Comparison of ENCODE assay signal across 21 cellular contexts in genomic region chr6:101000334-101000733, GRCh38.
DNase-seq lines count a peak whose midpoint lies in the region; ATAC-seq, FAIRE-seq and TF ChIP-seq lines count a peak whose summit lies in the region.
"Had no signal": no experiment of that assay in that cellular context is flagged by ENCODE, and none has a peak within 500 bp of the region (broad histone marks: within the 10 kb centered on the region; RNA-seq: fewer than 3 reads in every experiment).

No MANE protein-coding gene starts in this region.

- H3K36me3 ChIP-seq in heart left ventricle = no peaks in the 10 kb centered on the region
- H3K36me3 ChIP-seq: ascending aorta had no signal

- FAIRE-seq in D721Med (lab: Jason Lieb, UNC) = no peak
- FAIRE-seq: GM12878, keratinocyte had no signal

- 12 to 40% (median 25%) methylated on average over 3 of the region's 3 CpGs for WGBS in heart left ventricle, 4 donors

- TF ChIP-seq POLR2A in heart left ventricle (IDR thresholded peaks at IDR 0.05) = no peak

- CTCF ChIA-PET in GM10248 (lab: Yijun Ruan, JAX) = interaction anchor here (1.0 to 1.7 kb wide), 3 partner anchors 11 to 16 kb away, joined by 3 to 4 read pairs (median 3); no protein-coding TSS in a partner anchor

- H3K4me1 ChIP-seq in heart left ventricle = peaks cover 0 to 3% (median 0%) of the 10 kb centered on the region in 12 donors
- H3K4me1 ChIP-seq: ascending aorta had no signal

- no peak overlapping the region for H3K4me3 ChIP-seq in heart left ventricle
- H3K4me3 ChIP-seq: ascending aorta, coronary artery, GM12878, smooth muscle cell had no signal

- DNase-seq in heart left ventricle (no peak), left cardiac atrium (no peak), NCI-H774 (lab: John Stamatoyannopoulos, UW) (peak; percentile 44), epithelial cell of prostate (ENCODE audit: low read depth, low spot score) (no peak), GM10248 (ENCODE audit: extremely low spot score) (no peak), D721Med (ENCODE audit: insufficient read length, low spot score) (no peak)
- no peak for DNase-seq in activated CD4-positive, alpha-beta T cell treated with anti-CD3 and anti-CD28 coated beads, Interleukin-2, amount 50 U/mL, for 1 hour
- DNase-seq: activated CD8-positive, alpha-beta memory T cell treated with anti-CD3 and anti-CD28 coated beads, Interleukin-2, amount 10 ng/mL, durations not matched to agents 7 days and 5 days; activated gamma-delta T cell treated with Interleukin-2 at 50 U/mL for 16 hours; CD4-positive, alpha-beta memory T cell; glutamatergic neuron; GOT3; NCI-H526; stimulated activated naive CD4-positive, alpha-beta T cell had no signal

- peaks cover 0 to 24% (median 0%) of the 10 kb centered on the region in 12 donors for H3K9me3 ChIP-seq in heart left ventricle

- ATAC-seq in heart left ventricle (peak in 3 of 4 donors; percentile 51 to 62 (median 58)), left cardiac atrium (no peak), HG02678 (IDR thresholded peaks at IDR 0.05; ENCODE audit: unreplicated experiment) (no peak)
- ATAC-seq: activated CD4-positive, CD25-positive, alpha-beta regulatory T cell treated with anti-CD3 and anti-CD28 coated beads, Interleukin-2, amount 50 U/mL, for 24 hours; activated CD8-positive, alpha-beta memory T cell treated with anti-CD3 and anti-CD28 coated beads, Interleukin-2, amount 10 ng/mL, durations not matched to agents 7 days and 5 days; GM12878 had no signal

- H3K27me3 ChIP-seq in heart left ventricle = no peaks in the 10 kb centered on the region
- H3K27me3 ChIP-seq: ascending aorta had no signal

- intact Hi-C loops in heart left ventricle (cut with DNase I) (no loop called here), left cardiac atrium (cut with DNase I) (no loop called here)

- no peak overlapping the region for H3K27ac ChIP-seq in heart left ventricle
- peak overlapping the region; percentile 6 for H3K27ac ChIP-seq in epithelial cell of prostate
- H3K27ac ChIP-seq: ascending aorta, coronary artery had no signal

- TF ChIP-seq CTCF in heart left ventricle (IDR thresholded peaks at IDR 0.05) (no peak), GM10248 (IDR thresholded peaks at IDR 0.05; ENCODE audit: control extremely low read depth, extremely low read depth, low read depth, missing control alignments) (no peak), D721Med (IDR thresholded peaks at IDR 0.05; ENCODE audit: insufficient read depth, missing control alignments) (no peak)

- POLR2A ChIA-PET in GM10248 (lab: Yijun Ruan, JAX) = no interaction called here

Comparison
In these comparisons a context has a peak if more than half of its experiments do, and no peak if none do; other contexts are left out.
1. ATAC-seq: peak in heart left ventricle (3 of 4); none in left cardiac atrium (0 of 2) and HG02678 (single experiment).